In the genomic region with DNA sequence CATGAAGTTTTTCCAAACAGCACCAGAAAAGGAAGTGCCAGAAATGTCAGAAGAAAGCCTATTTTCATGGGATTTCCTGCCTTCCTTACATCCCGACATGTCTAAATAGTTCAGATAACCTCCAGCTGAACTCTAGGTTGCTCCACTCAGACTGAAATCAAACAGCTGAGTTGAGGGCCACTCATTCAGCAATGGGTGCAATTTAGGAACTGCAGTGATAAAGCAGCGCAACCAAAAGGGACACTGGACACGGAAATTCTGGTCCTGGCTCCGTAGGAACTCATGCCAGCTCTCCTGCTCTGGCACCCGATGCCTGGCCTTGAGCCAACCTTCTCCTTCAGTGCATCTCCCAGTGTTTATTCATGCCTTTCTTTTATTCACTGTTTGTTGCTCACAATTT, we compare ENCODE assay signal across 10 cellular contexts.
DNase-seq lines count a peak whose midpoint lies in the region; ATAC-seq, FAIRE-seq and TF ChIP-seq lines count a peak whose summit lies in the region.
"Had no signal": no experiment of that assay in that cellular context is flagged by ENCODE, and none has a peak within 500 bp of the region (broad histone marks: within the 10 kb centered on the region; RNA-seq: fewer than 3 reads in every experiment).

No MANE protein-coding gene starts in this region.

- no peak; the same call in 2 of the 3 replicates for ATAC-seq in SK-N-SH treated with all-trans-retinoic acid at 6 μM for 48 hours
- no peak for ATAC-seq in HepG2

- intact Hi-C loops in HepG2 (cut with micrococcal nuclease; ENCODE audit: unreplicated experiment), result no loop called here

- H3F3A ChIP-seq in SK-N-SH (replicated peaks; ENCODE audit: insufficient read depth), result peaks cover 16% of the 10 kb centered on the region

- H3K9ac ChIP-seq in SK-N-SH (peak overlapping the region; percentile 80; the same call in 1 of the 2 replicates), HepG2 (ENCODE audit: insufficient read depth, low read depth, low read length) (no peak overlapping the region)
- H3K9ac ChIP-seq: BLaER1 treated with 17β-estradiol and CSF1 and Interleukin-3, amounts not matched to agents 10 nM and 100 nM had no signal

- H3K36me3 ChIP-seq in SK-N-SH (replicated peaks in 1 of 2; ENCODE audit: control insufficient read depth in 1 of 2, insufficient read depth in 2 of 2, low read length in 1 of 2) (no peaks in the 10 kb centered on the region), HepG2 (replicated peaks in 1 of 2; ENCODE audit: control insufficient read depth in 1 of 2, insufficient read depth in 2 of 2, low read length in 2 of 2) (no peaks in the 10 kb centered on the region), suprapubic skin (no peaks in the 10 kb centered on the region)
- H3K36me3 ChIP-seq: BLaER1 treated with 17β-estradiol and CSF1 and Interleukin-3, amounts not matched to agents 10 nM and 100 nM had no signal

- H3K27ac ChIP-seq in SK-N-SH (ENCODE audit: low read depth in 2 of 2, low read length in 1 of 2) (peak overlapping the region; percentile 46 to 62), HepG2 (ENCODE audit: extremely low read length, insufficient read depth, low read length) (no peak overlapping the region), suprapubic skin (no peak overlapping the region)
- H3K27ac ChIP-seq: BLaER1 treated with 17β-estradiol and CSF1 and Interleukin-3, amounts not matched to agents 10 nM and 100 nM had no signal

- no peaks in the 10 kb centered on the region for H3K9me2 ChIP-seq in SK-N-SH

- H3K27me3 ChIP-seq in SK-N-SH (ENCODE audit: insufficient read depth) (no peaks in the 10 kb centered on the region), HepG2 (ENCODE audit: control insufficient read depth in 1 of 2, insufficient read depth in 2 of 2, low read length in 2 of 2) (no peaks in the 10 kb centered on the region), suprapubic skin (no peaks in the 10 kb centered on the region)

- H3K9me3 ChIP-seq in SK-N-SH (no peaks in the 10 kb centered on the region), HepG2 (ENCODE audit: low read length) (no peaks in the 10 kb centered on the region), suprapubic skin (no peaks in the 10 kb centered on the region)
- H3K9me3 ChIP-seq: BLaER1 treated with 17β-estradiol and CSF1 and Interleukin-3, amounts not matched to agents 10 nM and 100 nM had no signal

- DNase-seq in SK-N-SH, result peak; percentile 7
- DNase-seq in UCSD-AML1 (lab: John Stamatoyannopoulos, UW; ENCODE audit: unreplicated experiment), result peak; percentile 16
- DNase-seq in HepG2 (ENCODE audit: low spot score), result no peak
- DNase-seq in suprapubic skin (ENCODE audit: low spot score in 2 of 2), result no peak
- no peak for DNase-seq in stimulated activated CD4-positive, alpha-beta T cell treated with anti-CD3 and anti-CD28 coated beads, Interleukin-1b, Interleukin-23, amount 100 ng/mL, for 48 hours
- no peak for DNase-seq in GM03348 (ENCODE audit: low spot score)
- no peak for DNase-seq in activated effector memory CD4-positive, alpha-beta T cell treated with Interleukin-2 at 50 U/mL for 16 hours
- DNase-seq: activated naive CD8-positive, alpha-beta T cell treated with anti-CD3 and anti-CD28 coated beads, Interleukin-2, amount 10 ng/mL, durations not matched to agents 7 days and 5 days had no signal

- CTCF ChIA-PET in SK-N-SH (lab: Yijun Ruan, JAX), result interaction anchor here (0.6 kb wide), 1 partner anchor 819 kb away, joined by 3 read pairs; no protein-coding TSS in a partner anchor
- CTCF ChIA-PET in HepG2 (lab: Yijun Ruan, JAX; ENCODE audit: low intra/inter-chr PET ratio, low total read pairs), result no interaction called here

- no peak for TF ChIP-seq RAD21 in SK-N-SH (IDR thresholded peaks at IDR 0.05; ENCODE audit: low read length)
- TF ChIP-seq RAD21 in HepG2 (CRISPR knock-in tag; IDR thresholded peaks at IDR 0.05), result no peak

- TF ChIP-seq CTCF in SK-N-SH (IDR thresholded peaks at IDR 0.05), result no peak
- TF ChIP-seq CTCF in HepG2 (CRISPR knock-in tag; IDR thresholded peaks at IDR 0.05), result no peak
- TF ChIP-seq CTCF in suprapubic skin (IDR thresholded peaks at IDR 0.05), result no peak

- POLR2A ChIA-PET in SK-N-SH (lab: Yijun Ruan, JAX), result no interaction called here
- POLR2A ChIA-PET in HepG2 (lab: Yijun Ruan, JAX), result no interaction called here

- no peak for TF ChIP-seq POLR2A in HepG2 (IDR thresholded peaks at IDR 0.05; ENCODE audit: insufficient read depth in 1 of 2, low read depth in 2 of 2, low read length in 2 of 2)
- TF ChIP-seq POLR2A in suprapubic skin (IDR thresholded peaks at IDR 0.05), result no peak

- H3K79me2 ChIP-seq in SK-N-SH (ENCODE audit: insufficient read depth) (peaks cover 7% of the 10 kb centered on the region; the same call in 1 of the 2 replicates), HepG2 (ENCODE audit: insufficient read depth, low read length) (no peaks in the 10 kb centered on the region)

- TF ChIP-seq EP300 in SK-N-SH (IDR thresholded peaks at IDR 0.05; ENCODE audit: borderline replicate concordance in 1 of 2, low read depth in 1 of 2, low read length in 1 of 2) (no peak), HepG2 (IDR thresholded peaks at IDR 0.05; ENCODE audit: low read depth in 2 of 2, low read length in 2 of 2) (no peak), HepG2 (CRISPR knock-in tag; IDR thresholded peaks at IDR 0.05; ENCODE audit: borderline replicate concordance) (no peak), suprapubic skin (IDR thresholded peaks at IDR 0.05) (no peak)

- H3K4me3 ChIP-seq in SK-N-SH (ENCODE audit: low read depth in 2 of 2, low read length in 1 of 2), result peak overlapping the region; percentile 38 to 79
- H3K4me3 ChIP-seq in HepG2 (replicated peaks in 1 of 3; ENCODE audit: insufficient read depth in 1 of 3, low read depth in 2 of 3, low read length in 3 of 3), result no peak overlapping the region
- peak overlapping the region; percentile 15 for H3K4me3 ChIP-seq in suprapubic skin
- H3K4me3 ChIP-seq: BLaER1 treated with 17β-estradiol and CSF1 and Interleukin-3, amounts not matched to agents 10 nM and 100 nM had no signal

- H3K4me1 ChIP-seq in SK-N-SH (ENCODE audit: control insufficient read depth in 1 of 2, insufficient read depth in 2 of 2, low read depth in 1 of 2, low read length in 1 of 2), result peaks cover 12% of the 10 kb centered on the region in 2 experiments; a peak in 3 of 4 replicates
- peaks cover 35% of the 10 kb centered on the region for H3K4me1 ChIP-seq in HepG2 (ENCODE audit: insufficient read depth, low read length)
- H3K4me1 ChIP-seq in suprapubic skin, result peaks cover 28% of the 10 kb centered on the region

- 20% methylated on average over 5 of the region's 5 CpGs for WGBS in SK-N-SH (ENCODE audit: low lambda C conversion rate)
- WGBS in HepG2 (ENCODE audit: low lambda C conversion rate), result 28% methylated on average over 2 of the region's 5 CpGs
- 30% methylated on average over 5 of the region's 5 CpGs for WGBS in suprapubic skin

- in situ Hi-C loops in HepG2 (cut with HindIII; ENCODE audit: extremely low pct_ligation_motif_present, low pct_unique_long_range_greater_than_20kb), result no loop called here

- no TSS peak for BruUV-seq in HepG2 (replicated peaks; lab: Mats Ljungman, UMichigan)

- peak overlapping the region; percentile 82 for H3K4me2 ChIP-seq in SK-N-SH
- peak overlapping the region; percentile 32; the same call in 1 of the 2 replicates for H3K4me2 ChIP-seq in HepG2 (ENCODE audit: low read depth, low read length)
- H3K4me2 ChIP-seq: BLaER1 treated with 17β-estradiol and CSF1 and Interleukin-3, amounts not matched to agents 10 nM and 100 nM had no signal

- H4K20me1 ChIP-seq in SK-N-SH (ENCODE audit: insufficient read depth) (no peaks in the 10 kb centered on the region), HepG2 (ENCODE audit: insufficient read depth, low read length) (no peaks in the 10 kb centered on the region)
- H4K20me1 ChIP-seq: BLaER1 treated with 17β-estradiol and CSF1 and Interleukin-3, amounts not matched to agents 10 nM and 100 nM had no signal

- no peak for FAIRE-seq in HepG2 (lab: Jason Lieb, UNC)

- peak overlapping the region; percentile 54; the same call in 1 of the 2 replicates for H2AFZ ChIP-seq in SK-N-SH (ENCODE audit: low read depth)
- H2AFZ ChIP-seq in HepG2 (ENCODE audit: low read length), result no peak overlapping the region

TF ChIP-seq in SK-N-SH, 30 proteins besides CTCF, POLR2A, EP300 and RAD21:
- no peak for TF ChIP-seq FOSL2 (IDR thresholded peaks at IDR 0.05; ENCODE audit: borderline replicate concordance, low read depth)
- no peak for TF ChIP-seq YY1 (IDR thresholded peaks at IDR 0.05; ENCODE audit: low read depth)
- peak; percentile 80 for TF ChIP-seq NFIC (IDR thresholded peaks at IDR 0.05; ENCODE audit: borderline replicate concordance)
- TF ChIP-seq, protein P1, sequence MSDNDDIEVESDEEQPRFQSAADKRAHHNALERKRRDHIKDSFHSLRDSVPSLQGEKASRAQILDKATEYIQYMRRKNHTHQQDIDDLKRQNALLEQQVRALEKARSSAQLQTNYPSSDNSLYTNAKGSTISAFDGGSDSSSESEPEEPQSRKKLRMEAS (IDR thresholded peaks at IDR 0.05; ENCODE audit: low read depth), result no peak
TF ChIP-seq in SK-N-SH: peak in this region for 1.

TF ChIP-seq in HepG2, 621 proteins besides CTCF, POLR2A, EP300 and RAD21:
- TF ChIP-seq SKI (IDR thresholded peaks at IDR 0.05; ENCODE audit: partially characterized antibody), result no peak
- TF ChIP-seq RARA (CRISPR knock-in tag; IDR thresholded peaks at IDR 0.05), result 0 out of 2 replicates have a peak, but pooled peaks have one; percentile 28

Comparison
In these comparisons a context has a peak if more than half of its experiments do, and no peak if none do; other contexts are left out.
1. DNase-seq: peak in SK-N-SH (single experiment) and UCSD-AML1 (single experiment); none in HepG2 (single experiment), suprapubic skin (0 of 2), stimulated activated CD4-positive, alpha-beta T cell treated with anti-CD3 and anti-CD28 coated beads, Interleukin-1b, Interleukin-23, amount 100 ng/mL, for 48 hours (single experiment), GM03348 (single experiment) and activated effector memory CD4-positive, alpha-beta T cell treated with Interleukin-2 at 50 U/mL for 16 hours (single experiment).
2. H3K27ac ChIP-seq: peak in SK-N-SH (2 of 2); none in HepG2 (single experiment) and suprapubic skin (single experiment).
3. H3K4me3 ChIP-seq: peak in SK-N-SH (2 of 2) and suprapubic skin (single experiment); none in HepG2 (0 of 3).
4. Of the 25 proteins assayed by ChIP-seq in both HepG2 and SK-N-SH: peak only in HepG2: none; only in SK-N-SH: NFIC; in both: none; in neither: 24.